In genomic region chr1:23367791-23368561, GRCh38 we compare ENCODE assay signal across 1 cellular context.
A peak's percentile ranks its signal among the peaks of the same experiment; 100 is the strongest.
TF ChIP-seq lines count a peak whose summit lies in the region.

No MANE protein-coding gene starts in this region.

TF ChIP-seq in K562, 482 proteins besides CTCF, POLR2A, EP300 and RAD21 (continued from another document and continues in another):
- TF ChIP-seq RNF219 (CRISPR knock-in tag; IDR thresholded peaks at IDR 0.05) (no peak), NR2C1 (IDR thresholded peaks at IDR 0.05) (no peak), NR2C1 (tag; IDR thresholded peaks at IDR 0.05) (peak; percentile 42; the same call in 1 of the 2 replicates), RBFOX2 (IDR thresholded peaks at IDR 0.05; ENCODE audit: low read depth, low read length) (peak; percentile 79), TAF7 (tag; IDR thresholded peaks at IDR 0.05) (peak; percentile 77), POLR2G (IDR thresholded peaks at IDR 0.05; ENCODE audit: low read depth, low read length) (peak; percentile 92), PATZ1 (CRISPR knock-in tag; IDR thresholded peaks at IDR 0.05; ENCODE audit: borderline replicate concordance) (no peak), SAFB2 (IDR thresholded peaks at IDR 0.05; ENCODE audit: borderline replicate concordance, low read depth, low read length, severe bottlenecking) (no peak), HSF4 (CRISPR knock-in tag; IDR thresholded peaks at IDR 0.05; ENCODE audit: borderline replicate concordance) (no peak), SP2 (IDR thresholded peaks at IDR 0.05; ENCODE audit: extremely low read depth, low read depth, low read length, poor library complexity, severe bottlenecking) (peak; percentile 84), ELF1 (tag; IDR thresholded peaks at IDR 0.05) (peak; percentile 99), MTA1 (IDR thresholded peaks at IDR 0.05; ENCODE audit: borderline replicate concordance) (peak; percentile 61; the same call in 1 of the 2 replicates), ZNF699 (CRISPR knock-in tag; IDR thresholded peaks at IDR 0.05; ENCODE audit: insufficient replicate concordance) (no peak), LARP7 (IDR thresholded peaks at IDR 0.05) (no peak; the same call in 1 of the 2 replicates), U2AF2 (optimal IDR thresholded peaks at IDR 0.05; ENCODE audit: low read depth, low read length) (no peak), EWSR1 (IDR thresholded peaks at IDR 0.05; ENCODE audit: borderline replicate concordance, low read depth, partially characterized antibody) (no peak), MYC (IDR thresholded peaks at IDR 0.05; ENCODE audit: low read depth, low read length) (peak; percentile 48; the same call in 1 of the 2 replicates), MYC (CRISPR knock-in tag; IDR thresholded peaks at IDR 0.05; ENCODE audit: borderline replicate concordance, low read depth) (no peak), ZNF41 (CRISPR knock-in tag; conservative IDR thresholded peaks at IDR 0.05) (no peak), CBX1 (IDR thresholded peaks at IDR 0.05; ENCODE audit: low read depth) (0 out of 2 replicates have a peak, but pooled peaks have one; percentile 32), ZNF407 (IDR thresholded peaks at IDR 0.05; ENCODE audit: low read depth) (no peak), RBM34 (IDR thresholded peaks at IDR 0.05; ENCODE audit: borderline replicate concordance, insufficient read depth, low read length) (no peak), POLR2H (tag; IDR thresholded peaks at IDR 0.05; ENCODE audit: low read depth) (no peak), ILF3 (IDR thresholded peaks at IDR 0.05; ENCODE audit: borderline replicate concordance) (no peak), ZNF212 (CRISPR knock-in tag; IDR thresholded peaks at IDR 0.05) (no peak), UBTF (IDR thresholded peaks at IDR 0.05; ENCODE audit: borderline replicate concordance in 1 of 2, low read depth in 2 of 2, low read length in 2 of 2) (peak; percentile 33 to 76; a peak in 1 of 4 replicates), NR2F6 (CRISPR knock-in tag; IDR thresholded peaks at IDR 0.05) (no peak), ARID2 (IDR thresholded peaks at IDR 0.05) (no peak), ZNF121 (CRISPR knock-in tag; conservative IDR thresholded peaks at IDR 0.05) (no peak), ZBTB26 (CRISPR knock-in tag; IDR thresholded peaks at IDR 0.05) (no peak), STAT6 (CRISPR knock-in tag; IDR thresholded peaks at IDR 0.05) (no peak; the same call in 1 of the 2 replicates), ZNF274 (IDR thresholded peaks at IDR 0.05; ENCODE audit: borderline replicate concordance, low read depth, low read length) (no peak), AFF4 (CRISPR knock-in tag; IDR thresholded peaks at IDR 0.05) (no peak)
